Comparison of ENCODE assay signal across 9 cellular contexts in genomic region chr20:44802702-44803101, GRCh38. TPM values are rescaled to one million over a fixed set of nuclear protein-coding genes. Genes with fewer than 3 reads are reported as not detected.
"Had no signal": no experiment of that assay in that cellular context is flagged by ENCODE, and none has a peak within 500 bp of the region (broad histone marks: within the 10 kb centered on the region; RNA-seq: fewer than 3 reads in every experiment).

No MANE protein-coding gene starts in this region.

- H2AFZ ChIP-seq: GM23248 had no signal

- H3K27ac ChIP-seq: GM23248 had no signal

- H3K9ac ChIP-seq: GM23248 had no signal

- H3K4me1 ChIP-seq: HAP-1 had no signal

- H3K9me3 ChIP-seq: HAP-1 had no signal

- ATAC-seq: HCT116, K562 had no signal

- H3K4me3 ChIP-seq: GM23248, HAP-1, K562 had no signal

- H3K36me3 ChIP-seq: HAP-1 had no signal

- DNase-seq: GOT3, H7, IMR-90 had no signal

- FAIRE-seq: HTR-8/SVneo, K562 had no signal

RNA-seq across cellular contexts. Expression of gene RIMS4, which starts 7.6 kb away (rescaled TPM):
- total RNA-seq: HT-29, IMR-90, K562 had no signal
- polyA plus RNA-seq: GM23248, IMR-90 had no signal

RNA-seq across cellular contexts. Expression of gene KCNK15, which starts 57.0 kb away (rescaled TPM):
- total RNA-seq: HT-29, IMR-90 had no signal
- polyA plus RNA-seq: IMR-90 had no signal
